ENCODE assay signal across 10 cellular contexts in the genomic region with DNA sequence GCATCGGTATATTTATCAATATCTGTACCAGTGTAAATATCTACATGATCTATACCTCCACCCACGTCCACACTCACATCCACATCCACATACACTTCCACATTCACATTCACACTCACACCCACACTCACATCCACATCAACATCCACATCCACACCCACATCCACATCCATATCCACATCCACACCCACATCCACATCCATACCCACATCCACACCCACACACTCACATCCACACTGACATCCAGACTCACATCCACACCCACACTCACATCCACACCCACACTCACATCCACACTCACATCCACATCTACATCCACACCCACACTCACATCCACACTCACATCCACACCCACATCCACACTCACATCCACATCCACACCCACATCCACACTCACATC.
"Had no signal": no experiment of that assay in that cellular context is flagged by ENCODE, and none has a peak within 500 bp of the region (broad histone marks: within the 10 kb centered on the region; RNA-seq: fewer than 3 reads in every experiment).

No MANE protein-coding gene starts in this region.

- H3K27ac ChIP-seq: GM23248, HL-60, KMS-11 had no signal

- H3K4me2 ChIP-seq: KMS-11 had no signal

- H3K9ac ChIP-seq: GM23248, KMS-11 had no signal

- FAIRE-seq: H54 had no signal

- H3K4me3 ChIP-seq: GM23248 had no signal

- H2AFZ ChIP-seq: GM23248 had no signal

- DNase-seq: GM23248, GOT3, H9, HCEC 1CT, HFFc6, Karpas-422, KBM-7 had no signal
